Comparison of ENCODE assay signal across 11 cellular contexts in the genomic region with DNA sequence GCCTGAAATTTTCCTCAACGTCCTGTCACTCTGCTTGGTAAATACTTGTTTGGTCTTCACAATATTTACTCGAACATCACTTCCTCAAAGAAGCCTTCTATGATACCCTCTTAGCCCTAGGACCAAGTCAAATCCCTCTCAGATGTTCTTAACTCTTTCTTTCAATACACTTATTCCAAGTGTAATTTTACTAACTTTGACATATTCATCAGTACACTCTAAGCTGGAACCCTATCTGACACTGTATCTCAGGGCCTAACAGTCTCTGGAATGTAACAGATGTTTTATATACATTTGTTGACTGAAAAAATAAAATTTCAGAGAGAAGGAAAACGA. TPM values are rescaled to one million over a fixed set of nuclear protein-coding genes. Genes with fewer than 3 reads are reported as not detected.
DNase-seq lines count a peak whose midpoint lies in the region; ATAC-seq and TF ChIP-seq lines count a peak whose summit lies in the region.
"Had no signal": no experiment of that assay in that cellular context is flagged by ENCODE, and none has a peak within 500 bp of the region (broad histone marks: within the 10 kb centered on the region; RNA-seq: fewer than 3 reads in every experiment).

No MANE protein-coding gene starts in this region.

- TF ChIP-seq POLR2A in body of pancreas (IDR thresholded peaks at IDR 0.05), result no peak

- ATAC-seq in Right ventricle myocardium inferior (no peak), body of pancreas (no peak), HG03354 (IDR thresholded peaks at IDR 0.05; ENCODE audit: poor library complexity, severe bottlenecking, unreplicated experiment) (no peak)

- H3K27ac Mint-ChIP-seq in nephron, result peak overlapping the region; percentile 96 to 97 (median 97)

- H3K27ac ChIP-seq in right atrium auricular region, result peak overlapping the region; percentile 66 to 77
- peak overlapping the region; percentile 53 to 80 (median 72) for H3K27ac ChIP-seq in body of pancreas

- H3K27me3 ChIP-seq in right atrium auricular region (no peaks in the 10 kb centered on the region), body of pancreas (no peaks in the 10 kb centered on the region)

- peaks cover 5% of the 10 kb centered on the region for H3K36me3 Mint-ChIP-seq in nephron (ENCODE audit: low read depth)

- intact Hi-C loops in Right ventricle myocardium inferior (cut with DNase I), result loop anchor here (5.0 kb wide), 1 partner anchor 36 kb away; no protein-coding TSS in a partner anchor
- intact Hi-C loops in body of pancreas (cut with DNase I), result no loop called here

- peaks cover 50% of the 10 kb centered on the region for H3K4me1 Mint-ChIP-seq in nephron

- 5 to 12% methylated on average over 3 of the region's 3 CpGs for WGBS in body of pancreas, 2 donors

- H3K9me3 ChIP-seq in right atrium auricular region, result no peaks in the 10 kb centered on the region
- H3K9me3 ChIP-seq in body of pancreas, result no peaks in the 10 kb centered on the region

- peak overlapping the region in 2 of 3 experiments; percentile 0 to 6 for H3K4me3 Mint-ChIP-seq in nephron

- H3K9me3 Mint-ChIP-seq in nephron, result peaks cover 12% of the 10 kb centered on the region

- in situ Hi-C loops in ACHN (cut with HindIII; ENCODE audit: low pct_ligation_motif_present, low pct_unique_long_range_greater_than_20kb, low sequenced_read_pairs), result no loop called here

- no peaks in the 10 kb centered on the region for H3K27me3 Mint-ChIP-seq in nephron (ENCODE audit: low read depth)

- no peak for DNase-seq in right atrium auricular region (ENCODE audit: low spot score)
- DNase-seq in Right ventricle myocardium inferior (ENCODE audit: missing footprints), result no peak
- no peak for DNase-seq in body of pancreas
- DNase-seq in NK-92 (lab: John Stamatoyannopoulos, UW; ENCODE audit: unreplicated experiment), result no peak
- no peak for DNase-seq in activated CD8-positive, alpha-beta memory T cell treated with anti-CD3 and anti-CD28 coated beads, Interleukin-2, amount 50 U/mL, for 48 hours
- DNase-seq in ACHN, result no peak
- DNase-seq: AML-193; NCI-H524 treated with DMSO at 0.1 percent for 48 hours; stimulated activated CD4-positive, alpha-beta T cell treated with anti-CD3 and anti-CD28 coated beads, Interleukin-4, amount 100 ng/mL, for 1 hour had no signal

- H3K4me1 ChIP-seq in right atrium auricular region (peaks cover 0 to 61% of the 10 kb centered on the region in 2 donors), body of pancreas (peaks cover 77% of the 10 kb centered on the region)

- H3K4me3 ChIP-seq in right atrium auricular region (no peak overlapping the region), body of pancreas (no peak overlapping the region)

- no peaks in the 10 kb centered on the region for H3K36me3 ChIP-seq in right atrium auricular region
- H3K36me3 ChIP-seq in body of pancreas (replicated peaks in 1 of 2; ENCODE audit: insufficient read depth in 1 of 2, low read depth in 2 of 2), result no peaks in the 10 kb centered on the region

- TF ChIP-seq CTCF in right atrium auricular region (IDR thresholded peaks at IDR 0.05) (no peak), body of pancreas (IDR thresholded peaks at IDR 0.05) (no peak), nephron (IDR thresholded peaks at IDR 0.05; ENCODE audit: unreplicated experiment in 3 of 3) (no peak)

RNA-seq across cellular contexts. Expression of a gene that starts 19.6 kb away (rescaled TPM):
- total RNA-seq in right atrium auricular region (10 to 100 TPM; 32.7 to 41.3 TPM), Right ventricle myocardium inferior (46.2 TPM), body of pancreas (100 to 1,000 TPM in 1 of 2 donors, 10 to 100 TPM in 1; 57.6 to 124 TPM)
